Comparison of ENCODE assay signal across 11 cellular contexts in genomic region chr2:240372051-240372450, GRCh38.
"Had no signal": no experiment of that assay in that cellular context is flagged by ENCODE, and none has a peak within 500 bp of the region (broad histone marks: within the 10 kb centered on the region; RNA-seq: fewer than 3 reads in every experiment).

No MANE protein-coding gene starts in this region.

- H3K27ac ChIP-seq: colonic mucosa had no signal

- H3K36me3 ChIP-seq: colonic mucosa had no signal

- ATAC-seq: left lobe of liver had no signal

- H3K4me3 ChIP-seq: colonic mucosa had no signal

- FAIRE-seq: kidney, TTC549 had no signal

- H3K4me1 ChIP-seq: colonic mucosa had no signal

- H3K27me3 ChIP-seq: colonic mucosa had no signal

- H3K9me3 ChIP-seq: colonic mucosa had no signal

- DNase-seq: activated CD4-positive, alpha-beta T cell treated with anti-CD3 and anti-CD28 coated beads, Interleukin-2, amount 50 U/mL, for 4 hours; activated naive CD4-positive, alpha-beta T cell; activated naive CD8-positive, alpha-beta T cell treated with anti-CD3 and anti-CD28 coated beads for 36 hours; amniotic stem cell; colonic mucosa; foreskin melanocyte; kidney; naive B cell; stimulated activated CD4-positive, alpha-beta T cell treated with anti-CD3 and anti-CD28 coated beads, Interleukin-2, amount 100 ng/mL, for 24 hours had no signal
